12 cellular contexts compared by ENCODE assay signal in the genomic region with DNA sequence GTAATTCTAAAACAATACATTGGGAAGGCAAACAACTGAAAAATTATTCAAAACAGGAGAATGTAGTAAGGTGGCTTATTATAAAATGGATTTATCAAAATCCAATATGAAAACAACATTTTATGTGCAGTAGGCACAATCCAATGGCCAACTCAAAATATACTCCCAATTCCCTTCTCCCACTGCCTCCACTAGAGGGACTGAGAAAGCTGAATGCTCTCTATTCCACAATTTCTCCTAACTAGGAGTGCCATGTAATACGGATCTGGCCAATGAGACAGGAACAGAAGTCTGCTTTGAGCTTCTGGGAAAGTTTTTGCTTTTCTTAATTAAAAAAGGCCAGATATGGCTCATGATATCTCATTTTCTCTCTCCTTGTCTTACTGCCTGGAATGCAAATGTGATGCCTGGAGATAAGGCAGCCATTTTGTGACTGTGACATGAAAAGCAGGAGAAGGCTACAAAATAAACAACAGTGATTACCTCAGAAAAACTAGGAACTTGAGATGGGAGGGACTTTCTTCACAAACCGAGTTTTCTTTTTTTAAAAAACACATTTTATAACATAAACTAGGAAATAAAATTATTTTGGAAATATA. TPM values are rescaled to one million over a fixed set of nuclear protein-coding genes. Genes with fewer than 3 reads are reported as not detected.
A peak's percentile ranks its signal among the peaks of the same experiment; 100 is the strongest.
DNase-seq lines count a peak whose midpoint lies in the region; ATAC-seq, FAIRE-seq and TF ChIP-seq lines count a peak whose summit lies in the region.
"Had no signal": no experiment of that assay in that cellular context is flagged by ENCODE, and none has a peak within 500 bp of the region (broad histone marks: within the 10 kb centered on the region; RNA-seq: fewer than 3 reads in every experiment).

No MANE protein-coding gene starts in this region.

- no peaks in the 10 kb centered on the region for H3K9me3 ChIP-seq in H1 (ENCODE audit: insufficient read depth in 2 of 2, low read depth in 1 of 2, low read length in 1 of 2)

- no peak overlapping the region for H3K4me2 ChIP-seq in H1 (ENCODE audit: insufficient read depth in 1 of 2, low read depth in 2 of 2, low read length in 2 of 2)

- H3K27ac ChIP-seq in H1 (ENCODE audit: low read depth, low read length), result no peak overlapping the region

- H3K4me3 Mint-ChIP-seq in neural crest cell, result no peak overlapping the region
- H3K4me3 Mint-ChIP-seq: immature natural killer cell had no signal

- H4K20me1 ChIP-seq in H1 (replicated peaks in 1 of 2; ENCODE audit: control insufficient read depth in 1 of 2, insufficient read depth in 2 of 2, low read length in 2 of 2), result no peaks in the 10 kb centered on the region

- peaks cover 0 to 4% (median 1%) of the 10 kb centered on the region in 4 experiments; a peak in 3 of 7 replicates for H3K4me1 ChIP-seq in H1 (replicated peaks in 1 of 4; ENCODE audit: control insufficient read depth in 3 of 4, insufficient read depth in 4 of 4, low read length in 3 of 4)

- no peak for TF ChIP-seq EP300 in H1 (IDR thresholded peaks at IDR 0.05; ENCODE audit: borderline replicate concordance in 1 of 2, low read depth in 2 of 2, low read length in 2 of 2)

- H2BK20ac ChIP-seq in H1 (ENCODE audit: low read length), result no peak overlapping the region

- CTCF ChIA-PET in H1 (lab: Charles Lee; ENCODE audit: partially characterized antibody), result interaction anchor here (0.7 to 3.0 kb wide), 20 partner anchors 10 to 339 kb away, joined by 3 to 11 read pairs (median 3); partner anchors contain the start of gene TAMM41

- no peak overlapping the region for H3K18ac ChIP-seq in H1 (ENCODE audit: extremely low read depth, low read length)

- no peak for ATAC-seq in HG02588 (IDR thresholded peaks at IDR 0.05; ENCODE audit: unreplicated experiment)

- no peak overlapping the region for H3K4me3 ChIP-seq in NB4 (ENCODE audit: low read depth, low read length)
- no peak overlapping the region for H3K4me3 ChIP-seq in H1 (ENCODE audit: extremely low read depth in 1 of 4, insufficient read depth in 2 of 4, low read depth in 3 of 4, low read length in 4 of 4)

- peaks cover 4% of the 10 kb centered on the region for H3K4me1 Mint-ChIP-seq in neural crest cell
- H3K4me1 Mint-ChIP-seq: immature natural killer cell had no signal

- H3K27ac Mint-ChIP-seq in neural crest cell (ENCODE audit: unreplicated experiment), result no peak overlapping the region
- H3K27ac Mint-ChIP-seq: activated T-helper 2 cell treated with anti-CD3 and anti-CD28 coated beads, Interferon-gamma antibody, Interleukin-2, Interleukin-4, amounts not matched to agents 10 μg/mL and 5 μg/mL and 100 μg/mL, durations not matched to agents 14 hours and 24 hours and 36 hours had no signal

- FAIRE-seq in G401.6 (lab: Jason Lieb, UNC), result peak; percentile 54
- no peak for FAIRE-seq in H1 (lab: Jason Lieb, UNC)
- FAIRE-seq: TTC549 had no signal

- H3K79me1 ChIP-seq in H1 (ENCODE audit: low read depth, low read length), result peaks cover 5% of the 10 kb centered on the region; the same call in 1 of the 2 replicates

- H3K56ac ChIP-seq in H1 (replicated peaks; ENCODE audit: insufficient read length, low read depth, low read length), result no peak overlapping the region

- H2BK5ac ChIP-seq in H1 (ENCODE audit: low read depth, low read length), result no peak overlapping the region

- no peak overlapping the region for H2BK12ac ChIP-seq in H1 (ENCODE audit: low read depth, low read length)

- H4K91ac ChIP-seq in H1 (replicated peaks; ENCODE audit: insufficient read length, low read length), result no peak overlapping the region

- H3K9ac ChIP-seq in H1 (replicated peaks in 1 of 4; ENCODE audit: extremely low read depth in 1 of 4, low read depth in 3 of 4, low read length in 3 of 4), result no peak overlapping the region

- H4K5ac ChIP-seq in H1 (ENCODE audit: insufficient read length, low read depth, low read length), result no peak overlapping the region

- H2AFZ ChIP-seq in H1 (ENCODE audit: low read length), result no peak overlapping the region

- H3K14ac ChIP-seq in H1 (ENCODE audit: insufficient read length), result no peak overlapping the region

- no peaks in the 10 kb centered on the region for H3K27me3 Mint-ChIP-seq in neural crest cell (ENCODE audit: low read depth)

- TF ChIP-seq CTCF in NB4 (IDR thresholded peaks at IDR 0.05; ENCODE audit: low read depth, low read length) (peak; percentile 22), H1 (IDR thresholded peaks at IDR 0.05; ENCODE audit: control extremely low read depth in 1 of 3, insufficient read depth in 1 of 3, low read depth in 1 of 3, low read length in 3 of 3) (peak in 2 of 3 experiments; percentile 28 to 63; a peak in 2 of 4 replicates), neural crest cell (conservative IDR thresholded peaks at IDR 0.05) (peak; percentile 57)

- no peak overlapping the region for H3K4ac ChIP-seq in H1 (replicated peaks; ENCODE audit: insufficient read length, low read depth, low read length)

- no peak overlapping the region for H4K8ac ChIP-seq in H1 (ENCODE audit: extremely low read depth, insufficient read depth, low read length)

- H3K9me3 Mint-ChIP-seq in neural crest cell, result no peaks in the 10 kb centered on the region
- H3K9me3 Mint-ChIP-seq: activated T-helper 2 cell treated with anti-CD3 and anti-CD28 coated beads, Interferon-gamma antibody, Interleukin-2, Interleukin-4, amounts not matched to agents 10 μg/mL and 5 μg/mL and 100 μg/mL, durations not matched to agents 14 hours and 24 hours and 36 hours; immature natural killer cell had no signal

- 84% methylated on average over 2 of the region's 2 CpGs; no CpG with 5 or more reads in 1 of the 2 experiments for WGBS in H1 (ENCODE audit: extremely low coverage in 1 of 2, insufficient coverage in 1 of 2, insufficient read length in 1 of 2, insufficient replicate concordance in 2 of 2, low coverage in 1 of 2, low lambda C conversion rate in 2 of 2, missing lambda C conversion rate in 1 of 2), 2 experiments

- H2AK5ac ChIP-seq in H1 (ENCODE audit: low read depth, low read length), result no peak overlapping the region

- no peaks in the 10 kb centered on the region for H3K79me2 ChIP-seq in H1 (ENCODE audit: control insufficient read depth in 1 of 2, insufficient read depth in 2 of 2, low read length in 2 of 2)

- no peaks in the 10 kb centered on the region for H3K36me3 Mint-ChIP-seq in neural crest cell (ENCODE audit: low read depth)
- H3K36me3 Mint-ChIP-seq: immature natural killer cell had no signal

- H3K23ac ChIP-seq in H1 (ENCODE audit: insufficient read length), result no peak overlapping the region

- no peaks in the 10 kb centered on the region for H3K23me2 ChIP-seq in H1 (ENCODE audit: low read depth, low read length)

- POLR2A ChIA-PET in H1 (lab: Charles Lee; ENCODE audit: partially characterized antibody), result interaction anchor here (0.7 to 1.5 kb wide), 3 partner anchors 10 to 19 kb away, joined by 3 to 4 read pairs (median 3); partner anchors contain the start of gene VGLL4

- TF ChIP-seq POLR2A in NB4 (IDR thresholded peaks at IDR 0.05; ENCODE audit: extremely low read depth, insufficient read length) (no peak), H1 (IDR thresholded peaks at IDR 0.05; ENCODE audit: control extremely low read depth in 1 of 2, low read depth in 2 of 2, low read length in 2 of 2) (no peak)

- no peaks in the 10 kb centered on the region for H3K27me3 ChIP-seq in H1 (replicated peaks in 1 of 4; ENCODE audit: control insufficient read depth in 3 of 4, extremely low read depth in 1 of 4, insufficient read depth in 3 of 4, low read length in 3 of 4)

- no peaks in the 10 kb centered on the region for H3K36me3 ChIP-seq in H1 (ENCODE audit: control insufficient read depth in 2 of 4, insufficient read depth in 4 of 4, low read length in 3 of 4)

- DNase-seq in NB4 (ENCODE audit: low read depth) (no peak), H1 (ENCODE audit: low read depth in 1 of 2, low spot score in 2 of 2) (no peak), neural crest cell (ENCODE audit: low read depth, low spot score) (no peak), T1000 (lab: John Stamatoyannopoulos, UW) (no peak), NCI-H2196 treated with DMSO at 0.1 percent for 48 hours (lab: John Stamatoyannopoulos, UW; ENCODE audit: unreplicated experiment) (no peak), inferior parietal cortex (ENCODE audit: extremely low spot score) (no peak)
- DNase-seq: immature natural killer cell, Karpas-422 had no signal

- H2BK120ac ChIP-seq in H1 (replicated peaks; ENCODE audit: low read depth, low read length), result no peak overlapping the region

- H2BK15ac ChIP-seq in H1 (ENCODE audit: low read length), result no peak overlapping the region

- TF ChIP-seq RAD21 in H1 (IDR thresholded peaks at IDR 0.05 in 1 of 2, conservative IDR thresholded peaks at IDR 0.05 in 1 of 2; ENCODE audit: low read depth in 2 of 2, low read length in 2 of 2), result peak; percentile 41 to 55; a peak in 3 of 4 replicates

TF ChIP-seq in H1, 55 proteins besides CTCF, POLR2A, EP300 and RAD21:
- TF ChIP-seq ASH2L (IDR thresholded peaks at IDR 0.05; ENCODE audit: low read length), result no peak
- 0 out of 2 replicates have a peak, but pooled peaks have one; percentile 66 for TF ChIP-seq YY1 (IDR thresholded peaks at IDR 0.05; ENCODE audit: low read depth, low read length)
- no peak for TF ChIP-seq FOSL1 (IDR thresholded peaks at IDR 0.05; ENCODE audit: insufficient read depth, low read depth, low read length)
- TF ChIP-seq KDM1A (IDR thresholded peaks at IDR 0.05; ENCODE audit: borderline replicate concordance, low read length), result peak; percentile 71; the same call in 1 of the 2 replicates
- TF ChIP-seq NANOG (IDR thresholded peaks at IDR 0.05; ENCODE audit: insufficient read depth, low read depth, low read length, poor library complexity, severe bottlenecking), result no peak
- TF ChIP-seq KDM5A (IDR thresholded peaks at IDR 0.05; ENCODE audit: low read length), result no peak

RNA-seq across cellular contexts. Expression of gene VGLL4, which starts 18.8 kb away (rescaled TPM):
- 41.9 and 45.1 TPM in 2 replicates for total RNA-seq in H1 (2021; fragmentation: NEBNext Ultra II Directional; extraction: Animal tissue kit (Norgen Biotek cat#: 25700))
- 50.0 and 61.4 TPM in 2 replicates for polyA plus RNA-seq in H1 (2011; rRNA removed)
- 36.8 TPM for polyA plus RNA-seq in H1 (2011; cell fraction: cytosol; rRNA removed)
- polyA plus RNA-seq in H1 (2011; cell fraction: nucleus; rRNA removed), result 47.2 TPM
- 25.0 to 30.9 TPM (median 26.7 TPM) in 4 replicates for polyA plus RNA-seq in H1 (2012, experiment 1 of 2)
- polyA plus RNA-seq in H1 (2012, experiment 2 of 2), result 28.4 TPM
- polyA plus RNA-seq in H1 (2013, experiment 1 of 2), result 33.7 TPM
- polyA plus RNA-seq in H1 (2013, experiment 2 of 2), result 33.3 TPM
- polyA minus RNA-seq in H1 (2011; rRNA and poly(A)+ RNA removed), result 23.2 and 35.7 TPM in 2 replicates
- polyA minus RNA-seq in H1 (2011; cell fraction: cytosol; rRNA and poly(A)+ RNA removed), result 23.8 TPM
- polyA minus RNA-seq in H1 (2011; cell fraction: nucleus; rRNA and poly(A)+ RNA removed), result 46.4 TPM
- 82.8 and 90.2 TPM in 2 replicates for total RNA-seq in neural crest cell
